19 cellular contexts compared by ENCODE assay signal in the genomic region with DNA sequence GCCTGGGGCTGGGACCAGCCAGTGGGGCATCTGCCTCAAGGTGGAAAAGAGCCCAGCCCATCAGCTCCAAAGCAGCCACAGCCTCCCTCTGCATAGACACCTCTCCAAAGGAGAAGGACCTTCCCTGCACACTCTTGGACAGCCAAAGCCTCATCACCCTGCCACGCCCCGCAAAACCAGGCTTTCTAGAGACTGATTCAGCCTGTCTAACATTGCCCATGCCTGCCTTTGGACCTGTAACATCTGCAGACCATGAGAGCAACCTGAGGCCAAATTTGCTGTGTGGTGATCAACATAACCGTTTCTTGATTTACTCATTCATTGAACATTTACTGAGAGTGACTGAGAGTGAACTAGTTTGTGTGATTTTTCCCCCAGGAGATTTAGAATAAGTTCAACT.
DNase-seq lines count a peak whose midpoint lies in the region; ATAC-seq, FAIRE-seq and TF ChIP-seq lines count a peak whose summit lies in the region.
"Had no signal": no experiment of that assay in that cellular context is flagged by ENCODE, and none has a peak within 500 bp of the region (broad histone marks: within the 10 kb centered on the region; RNA-seq: fewer than 3 reads in every experiment).

No MANE protein-coding gene starts in this region.

- H3K27me3 ChIP-seq in bronchial epithelial cell (ENCODE audit: control insufficient read depth, insufficient read depth, low read length) (no peaks in the 10 kb centered on the region), foreskin keratinocyte (no peaks in the 10 kb centered on the region), Peyer's patch (no peaks in the 10 kb centered on the region)

- H3K36me3 ChIP-seq in bronchial epithelial cell (ENCODE audit: control insufficient read depth, insufficient read depth, low read length): no peaks in the 10 kb centered on the region
- no peaks in the 10 kb centered on the region for H3K36me3 ChIP-seq in Peyer's patch
- H3K36me3 ChIP-seq: HAP-1 had no signal

- DNase-seq in bronchial epithelial cell (ENCODE audit: low read depth) (peak; percentile 53), foreskin keratinocyte (peak; percentile 51 to 81), renal cortical epithelial cell (ENCODE audit: low read depth) (peak; percentile 32), Peyer's patch (no peak)
- DNase-seq in activated effector memory CD4-positive, alpha-beta T cell treated with anti-CD3 and anti-CD28 coated beads, Interleukin-2, amount 50 U/mL, for 16 hours: no peak
- DNase-seq: ACHN; C1 segment of cervical spinal cord; CD4-positive, alpha-beta memory T cell; COR-L47; DMS153; DND-41; GDM1; GOT3; KG1 had no signal

- H3K4me3 ChIP-seq in bronchial epithelial cell (ENCODE audit: low read depth, low read length): no peak overlapping the region
- H3K4me3 ChIP-seq in Peyer's patch: no peak overlapping the region
- H3K4me3 ChIP-seq: HAP-1 had no signal

- H3K4me1 ChIP-seq in foreskin keratinocyte (no peaks in the 10 kb centered on the region), Peyer's patch (no peaks in the 10 kb centered on the region)
- H3K4me1 ChIP-seq: HAP-1 had no signal

- no peak for FAIRE-seq in bronchial epithelial cell (lab: Jason Lieb, UNC)
- FAIRE-seq: D721Med, GM12892 had no signal

- H3K27ac ChIP-seq in foreskin keratinocyte (no peak overlapping the region), Peyer's patch (no peak overlapping the region)

- no peak for TF ChIP-seq POLR2A in Peyer's patch (IDR thresholded peaks at IDR 0.05)

- H3K9me3 ChIP-seq in Peyer's patch: no peaks in the 10 kb centered on the region
- H3K9me3 ChIP-seq: HAP-1 had no signal

- TF ChIP-seq CTCF in bronchial epithelial cell (IDR thresholded peaks at IDR 0.05; ENCODE audit: insufficient read depth, low read length, severe bottlenecking): no peak
- no peak for TF ChIP-seq CTCF in foreskin keratinocyte (conservative IDR thresholded peaks at IDR 0.05)
- no peak for TF ChIP-seq CTCF in Peyer's patch (IDR thresholded peaks at IDR 0.05)

- peak; percentile 59 for ATAC-seq in GM18907 (IDR thresholded peaks at IDR 0.05; ENCODE audit: unreplicated experiment)
- peak; percentile 80 for ATAC-seq in foreskin keratinocyte
- ATAC-seq in GM18861 (IDR thresholded peaks at IDR 0.05; ENCODE audit: unreplicated experiment): no peak

Comparison
In these comparisons a context has a peak if more than half of its experiments do, and no peak if none do; other contexts are left out.
1. DNase-seq: peak in bronchial epithelial cell (single experiment), foreskin keratinocyte (2 of 2) and renal cortical epithelial cell (single experiment); none in Peyer's patch (0 of 3) and activated effector memory CD4-positive, alpha-beta T cell treated with anti-CD3 and anti-CD28 coated beads, Interleukin-2, amount 50 U/mL, for 16 hours (single experiment).